Comparison of ENCODE assay signal across 19 cellular contexts in genomic region chr13:44207476-44207875, GRCh38.
DNase-seq lines count a peak whose midpoint lies in the region; ATAC-seq, FAIRE-seq and TF ChIP-seq lines count a peak whose summit lies in the region.
"Had no signal": no experiment of that assay in that cellular context is flagged by ENCODE, and none has a peak within 500 bp of the region (broad histone marks: within the 10 kb centered on the region; RNA-seq: fewer than 3 reads in every experiment).

No MANE protein-coding gene starts in this region.

- TF ChIP-seq RAD21 in H1 (IDR thresholded peaks at IDR 0.05 in 1 of 2, conservative IDR thresholded peaks at IDR 0.05 in 1 of 2; ENCODE audit: low read depth in 2 of 2, low read length in 2 of 2) = no peak

- no peaks in the 10 kb centered on the region for H3K36me3 Mint-ChIP-seq in natural killer cell
- H3K36me3 Mint-ChIP-seq: CD8-positive, alpha-beta memory T cell had no signal

- no peak overlapping the region for H3K23ac ChIP-seq in H1 (ENCODE audit: insufficient read length)

- H3K9me3 ChIP-seq in PC-3 (ENCODE audit: low read length) (no peaks in the 10 kb centered on the region), H1 (ENCODE audit: insufficient read depth in 2 of 2, low read depth in 1 of 2, low read length in 1 of 2) (no peaks in the 10 kb centered on the region; a peak in 1 of 4 replicates)

- H2AFZ ChIP-seq in PC-3 (ENCODE audit: low read length) (no peak overlapping the region), H1 (ENCODE audit: low read length) (no peak overlapping the region)
- H2AFZ ChIP-seq: GM23338 had no signal

- H3K79me2 ChIP-seq in PC-3 (ENCODE audit: low read length) (no peaks in the 10 kb centered on the region), H1 (ENCODE audit: control insufficient read depth in 1 of 2, insufficient read depth in 2 of 2, low read length in 2 of 2) (no peaks in the 10 kb centered on the region)

- no peak overlapping the region for H2BK20ac ChIP-seq in H1 (ENCODE audit: low read length)

- WGBS in H1 (ENCODE audit: extremely low coverage in 1 of 2, insufficient coverage in 1 of 2, insufficient read length in 1 of 2, insufficient replicate concordance in 2 of 2, low coverage in 1 of 2, low lambda C conversion rate in 2 of 2, missing lambda C conversion rate in 1 of 2), 2 experiments = 93% methylated on average over 2 of the region's 2 CpGs; no CpG with 5 or more reads in 1 of the 2 experiments

- no peak overlapping the region for H4K8ac ChIP-seq in H1 (ENCODE audit: extremely low read depth, insufficient read depth, low read length)

- no peaks in the 10 kb centered on the region for H4K20me1 ChIP-seq in PC-3 (ENCODE audit: low read length)
- peaks cover 0 to 1% of the 10 kb centered on the region in 2 experiments for H4K20me1 ChIP-seq in H1 (replicated peaks in 1 of 2; ENCODE audit: control insufficient read depth in 1 of 2, insufficient read depth in 2 of 2, low read length in 2 of 2)
- H4K20me1 ChIP-seq: BLaER1 had no signal

- H3K56ac ChIP-seq in H1 (replicated peaks; ENCODE audit: insufficient read length, low read depth, low read length) = no peak overlapping the region

- H4K91ac ChIP-seq in H1 (replicated peaks; ENCODE audit: insufficient read length, low read length) = no peak overlapping the region

- TF ChIP-seq CTCF in PC-3 (conservative IDR thresholded peaks at IDR 0.05; ENCODE audit: low read depth, low read length) (no peak), H1 (IDR thresholded peaks at IDR 0.05; ENCODE audit: control extremely low read depth in 1 of 3, insufficient read depth in 1 of 3, low read depth in 1 of 3, low read length in 3 of 3) (no peak), natural killer cell (IDR thresholded peaks at IDR 0.05) (no peak)

- H3K4me3 ChIP-seq in PC-3 (ENCODE audit: low read length) (no peak overlapping the region), H1 (ENCODE audit: extremely low read depth in 1 of 4, insufficient read depth in 2 of 4, low read depth in 3 of 4, low read length in 4 of 4) (no peak overlapping the region)
- H3K4me3 ChIP-seq: BLaER1, GM23338, HAP-1 had no signal

- CTCF ChIA-PET in PC-3 (lab: Charles Lee) (interaction anchor here (0.5 kb wide), 1 partner anchor 158 kb away, joined by 3 read pairs; no protein-coding TSS in a partner anchor), H1 (lab: Charles Lee; ENCODE audit: partially characterized antibody) (interaction anchor here (3.8 kb wide), 1 partner anchor 16 kb away, joined by 15 read pairs; no protein-coding TSS in a partner anchor)

- no peaks in the 10 kb centered on the region for H3K79me1 ChIP-seq in H1 (ENCODE audit: low read depth, low read length)

- H3F3A ChIP-seq in PC-3 (ENCODE audit: low read length, unreplicated experiment) = no peaks in the 10 kb centered on the region

- H3K18ac ChIP-seq in H1 (ENCODE audit: extremely low read depth, low read length) = no peak overlapping the region

- no peak overlapping the region for H2AK5ac ChIP-seq in H1 (ENCODE audit: low read depth, low read length)

- peak; percentile 24 for FAIRE-seq in H1 (lab: Jason Lieb, UNC)
- FAIRE-seq: HepG2, HTR-8/SVneo had no signal

- no peak overlapping the region for H2BK12ac ChIP-seq in H1 (ENCODE audit: low read depth, low read length)

- H3K4me3 Mint-ChIP-seq in natural killer cell = no peak overlapping the region
- H3K4me3 Mint-ChIP-seq: CD8-positive, alpha-beta memory T cell; GM23338; HFFc6 had no signal

- H3K27me3 ChIP-seq in PC-3 (ENCODE audit: low read length) (no peaks in the 10 kb centered on the region), H1 (replicated peaks in 1 of 4; ENCODE audit: control insufficient read depth in 3 of 4, extremely low read depth in 1 of 4, insufficient read depth in 3 of 4, low read length in 3 of 4) (no peaks in the 10 kb centered on the region)
- H3K27me3 ChIP-seq: BLaER1 had no signal

- H3K27ac Mint-ChIP-seq in natural killer cell = no peak overlapping the region
- H3K27ac Mint-ChIP-seq: CD8-positive, alpha-beta memory T cell; GM23338; HFFc6 had no signal

- H2BK5ac ChIP-seq in H1 (ENCODE audit: low read depth, low read length) = no peak overlapping the region

- H3K9ac ChIP-seq in PC-3 (ENCODE audit: low read length) (peak overlapping the region; percentile 11; the same call in 1 of the 2 replicates), H1 (replicated peaks in 1 of 4; ENCODE audit: extremely low read depth in 1 of 4, low read depth in 3 of 4, low read length in 3 of 4) (no peak overlapping the region)
- H3K9ac ChIP-seq: BLaER1 had no signal

- H3K27me3 Mint-ChIP-seq in natural killer cell (ENCODE audit: low read depth in 2 of 2) = peaks cover 4 to 8% of the 10 kb centered on the region in 2 donors

- H3K4me1 Mint-ChIP-seq in natural killer cell = no peaks in the 10 kb centered on the region
- H3K4me1 Mint-ChIP-seq: CD8-positive, alpha-beta memory T cell had no signal

- H3K9me2 ChIP-seq in PC-3 (replicated peaks; ENCODE audit: low read length) = no peaks in the 10 kb centered on the region

- no peak overlapping the region for H2BK120ac ChIP-seq in H1 (replicated peaks; ENCODE audit: low read depth, low read length)

- H3K36me3 ChIP-seq in PC-3 (ENCODE audit: low read depth, low read length) (no peaks in the 10 kb centered on the region), H1 (ENCODE audit: control insufficient read depth in 2 of 4, insufficient read depth in 4 of 4, low read length in 3 of 4) (no peaks in the 10 kb centered on the region)
- H3K36me3 ChIP-seq: BLaER1, HAP-1 had no signal

- intact Hi-C loops in PC-3 (cut with micrococcal nuclease) = no loop called here
- intact Hi-C loops in left colon (cut with DNase I, micrococcal nuclease) = no loop called here
- intact Hi-C loops in natural killer cell (cut with micrococcal nuclease) = no loop called here

- H3K23me2 ChIP-seq in H1 (ENCODE audit: low read depth, low read length) = no peaks in the 10 kb centered on the region

- ATAC-seq in PC-3 (peak; percentile 97), left colon (peak; percentile 61), natural killer cell (no peak), GM19351 (IDR thresholded peaks at IDR 0.05; ENCODE audit: unreplicated experiment) (no peak)
- ATAC-seq: GM23338, HepG2 had no signal

- H3K9me3 Mint-ChIP-seq in natural killer cell = no peaks in the 10 kb centered on the region
- H3K9me3 Mint-ChIP-seq: GM23338 had no signal

- TF ChIP-seq POLR2A in H1 (IDR thresholded peaks at IDR 0.05; ENCODE audit: control extremely low read depth in 1 of 2, low read depth in 2 of 2, low read length in 2 of 2) = no peak

- DNase-seq in ELR (ENCODE audit: low read depth) = peak; percentile 13
- DNase-seq in PC-3 = peak; percentile 85
- no peak for DNase-seq in H1 (ENCODE audit: low read depth in 1 of 2, low spot score in 2 of 2)
- DNase-seq in left colon = no peak
- DNase-seq in natural killer cell = no peak
- DNase-seq in midbrain (lab: John Stamatoyannopoulos, UW) = no peak
- DNase-seq: 8988T; AML-193; Caco-2; CD8-positive, alpha-beta memory T cell; DND-41; GF-D8; HFFc6 had no signal

- H3K4ac ChIP-seq in H1 (replicated peaks; ENCODE audit: insufficient read length, low read depth, low read length) = no peak overlapping the region

- POLR2A ChIA-PET in PC-3 (lab: Charles Lee; ENCODE audit: unreplicated experiment) (no interaction called here), H1 (lab: Charles Lee; ENCODE audit: partially characterized antibody) (no interaction called here)

- no peak overlapping the region for H4K5ac ChIP-seq in H1 (ENCODE audit: insufficient read length, low read depth, low read length)

- BruUV-seq in PC-3 (replicated peaks; lab: Mats Ljungman, UMichigan) = no TSS peak

- H3K27ac ChIP-seq in PC-3 (ENCODE audit: low read length) (peak overlapping the region; percentile 71), H1 (ENCODE audit: low read depth, low read length) (no peak overlapping the region)
- H3K27ac ChIP-seq: BLaER1 had no signal

- H3K4me1 ChIP-seq in PC-3 (ENCODE audit: insufficient read depth, low read length) (peaks cover 18% of the 10 kb centered on the region), H1 (replicated peaks in 1 of 4; ENCODE audit: control insufficient read depth in 3 of 4, insufficient read depth in 4 of 4, low read length in 3 of 4) (peaks cover 0 to 4% (median 0%) of the 10 kb centered on the region in 4 experiments; a peak in 1 of 7 replicates)
- H3K4me1 ChIP-seq: BLaER1 had no signal

- H2BK15ac ChIP-seq in H1 (ENCODE audit: low read length) = no peak overlapping the region

- no peak overlapping the region for H3K14ac ChIP-seq in H1 (ENCODE audit: insufficient read length)

- TF ChIP-seq EP300 in H1 (IDR thresholded peaks at IDR 0.05; ENCODE audit: borderline replicate concordance in 1 of 2, low read depth in 2 of 2, low read length in 2 of 2) = no peak

- H3K4me2 ChIP-seq in PC-3 (ENCODE audit: low read length) (peak overlapping the region; percentile 59), H1 (ENCODE audit: insufficient read depth in 1 of 2, low read depth in 2 of 2, low read length in 2 of 2) (no peak overlapping the region)
- H3K4me2 ChIP-seq: BLaER1, GM23338 had no signal

TF ChIP-seq in H1, 55 proteins besides CTCF, POLR2A, EP300 and RAD21:
- TF ChIP-seq CBX8 (IDR thresholded peaks at IDR 0.05; ENCODE audit: borderline replicate concordance, low read depth, low read length) (no peak), RBBP5 (IDR thresholded peaks at IDR 0.05; ENCODE audit: borderline replicate concordance, low read depth, low read length) (no peak), NRF1 (IDR thresholded peaks at IDR 0.05; ENCODE audit: low read depth, low read length) (no peak), ASH2L (IDR thresholded peaks at IDR 0.05; ENCODE audit: low read length) (no peak), CHD1 (IDR thresholded peaks at IDR 0.05; ENCODE audit: low read depth, low read length) (no peak), CHD2 (IDR thresholded peaks at IDR 0.05; ENCODE audit: low read length) (no peak), KDM5A (IDR thresholded peaks at IDR 0.05; ENCODE audit: low read length) (no peak), PHF8 (conservative IDR thresholded peaks at IDR 0.05; ENCODE audit: low read depth, low read length) (no peak), HDAC2 (IDR thresholded peaks at IDR 0.05; ENCODE audit: borderline replicate concordance in 1 of 2, low read depth in 2 of 2, low read length in 2 of 2) (no peak), KDM1A (IDR thresholded peaks at IDR 0.05; ENCODE audit: borderline replicate concordance, low read length) (no peak), SIN3A (conservative IDR thresholded peaks at IDR 0.05 in 1 of 2, IDR thresholded peaks at IDR 0.05 in 1 of 2; ENCODE audit: low read depth in 1 of 2, low read length in 2 of 2) (no peak), SIX5 (IDR thresholded peaks at IDR 0.05; ENCODE audit: low read depth, low read length) (no peak)

Comparison
In these comparisons a context has a peak if more than half of its experiments do, and no peak if none do; other contexts are left out.
1. DNase-seq: peak in ELR (single experiment) and PC-3 (single experiment); none in H1 (0 of 2), left colon (0 of 2), natural killer cell (single experiment) and midbrain (single experiment).
2. ATAC-seq: peak in PC-3 (single experiment) and left colon (single experiment); none in natural killer cell (0 of 3) and GM19351 (single experiment).